Comparison of ENCODE assay signal across 6 cellular contexts in genomic region chr10:106089855-106090254, GRCh38.
"Had no signal": no experiment of that assay in that cellular context is flagged by ENCODE, and none has a peak within 500 bp of the region (broad histone marks: within the 10 kb centered on the region; RNA-seq: fewer than 3 reads in every experiment).

No MANE protein-coding gene starts in this region.

- H3K27ac ChIP-seq: HL-60 had no signal

- H3K4me3 ChIP-seq: K562 had no signal

- H3K4me3 Mint-ChIP-seq: IgD-negative memory B cell had no signal

- ATAC-seq: HepG2, K562 had no signal

- FAIRE-seq: HepG2, K562 had no signal

- H3K27ac Mint-ChIP-seq: IgD-negative memory B cell had no signal

- H3K36me3 Mint-ChIP-seq: IgD-negative memory B cell had no signal

- H3K4me1 Mint-ChIP-seq: IgD-negative memory B cell had no signal

- DNase-seq: IMR-90, KBM-7 had no signal

- H3K27me3 Mint-ChIP-seq: IgD-negative memory B cell had no signal
